13 cellular contexts compared by ENCODE assay signal in genomic region chr3:16056210-16056607, GRCh38.
DNase-seq lines count a peak whose midpoint lies in the region; ATAC-seq, FAIRE-seq and TF ChIP-seq lines count a peak whose summit lies in the region.
"Had no signal": no experiment of that assay in that cellular context is flagged by ENCODE, and none has a peak within 500 bp of the region (broad histone marks: within the 10 kb centered on the region; RNA-seq: fewer than 3 reads in every experiment).

No MANE protein-coding gene starts in this region.

- TF ChIP-seq EP300 in HepG2 (IDR thresholded peaks at IDR 0.05; ENCODE audit: low read depth in 2 of 2, low read length in 2 of 2) (no peak), HepG2 (CRISPR knock-in tag; IDR thresholded peaks at IDR 0.05; ENCODE audit: borderline replicate concordance) (no peak)

- 29% methylated on average over 2 of the region's 2 CpGs for WGBS in HepG2 (ENCODE audit: low lambda C conversion rate)
- 54 to 56% (median 55%) methylated on average over 2 of the region's 2 CpGs for WGBS in small intestine, 3 donors

- H3K4me2 ChIP-seq in endothelial cell of umbilical vein (ENCODE audit: insufficient read depth, low read length) (peak overlapping the region; percentile 84), HepG2 (ENCODE audit: low read depth, low read length) (peak overlapping the region; percentile 73)

- H3K79me2 ChIP-seq in endothelial cell of umbilical vein (ENCODE audit: control insufficient read depth, insufficient read depth, low read length) (no peaks in the 10 kb centered on the region), HepG2 (ENCODE audit: insufficient read depth, low read length) (no peaks in the 10 kb centered on the region)

- H3K4me1 ChIP-seq in endothelial cell of umbilical vein (ENCODE audit: control insufficient read depth, extremely low read depth, insufficient read depth, low read length) (peaks cover 58% of the 10 kb centered on the region), HepG2 (ENCODE audit: insufficient read depth, low read length) (peaks cover 82% of the 10 kb centered on the region), small intestine (ENCODE audit: control insufficient read depth in 2 of 2, insufficient read depth in 1 of 2, low read depth in 1 of 2, low read length in 1 of 2) (peaks cover 0 to 4% of the 10 kb centered on the region in 2 donors)

- dilution Hi-C loops in endothelial cell of umbilical vein (cut with MboI; ENCODE audit: extremely low pct_ligation_motif_present, low sequenced_read_pairs), result loop anchor here (25.0 kb wide), 1 partner anchor 419 kb away; no protein-coding TSS in a partner anchor

- in situ Hi-C loops in HepG2 (cut with HindIII; ENCODE audit: extremely low pct_ligation_motif_present, low pct_unique_long_range_greater_than_20kb), result no loop called here

- TF ChIP-seq CTCF in endothelial cell of umbilical vein (IDR thresholded peaks at IDR 0.05; ENCODE audit: extremely low read depth in 1 of 2, insufficient read depth in 1 of 2, low read depth in 1 of 2, low read length in 2 of 2), result no peak
- no peak for TF ChIP-seq CTCF in HepG2 (CRISPR knock-in tag; IDR thresholded peaks at IDR 0.05)

- H3K9me1 ChIP-seq in endothelial cell of umbilical vein (replicated peaks; ENCODE audit: control insufficient read depth, extremely low read depth, insufficient read depth, low read length), result no peaks in the 10 kb centered on the region

- CTCF ChIA-PET in endothelial cell of umbilical vein (lab: Charles Lee), result interaction anchor here (1.1 to 3.7 kb wide), 4 partner anchors 10 to 122 kb away, joined by 3 to 24 read pairs (median 4); no protein-coding TSS in a partner anchor
- CTCF ChIA-PET in HepG2 (lab: Yijun Ruan, JAX; ENCODE audit: low intra/inter-chr PET ratio, low total read pairs), result no interaction called here

- FAIRE-seq in endothelial cell of umbilical vein (lab: Jason Lieb, UNC) (no peak), HepG2 (lab: Jason Lieb, UNC) (no peak), small intestine (lab: Jason Lieb, UNC) (no peak)
- FAIRE-seq: GM12878, urothelium cell line had no signal

- H3K27me3 ChIP-seq in endothelial cell of umbilical vein (ENCODE audit: control insufficient read depth in 2 of 2, insufficient read depth in 2 of 2, low read length in 2 of 2) (no peaks in the 10 kb centered on the region), HepG2 (ENCODE audit: control insufficient read depth in 1 of 2, insufficient read depth in 2 of 2, low read length in 2 of 2) (no peaks in the 10 kb centered on the region; a peak in 1 of 5 replicates), small intestine (ENCODE audit: control insufficient read depth in 2 of 2, insufficient read depth in 2 of 2, low read length in 2 of 2) (no peaks in the 10 kb centered on the region)

- H3K9ac ChIP-seq in endothelial cell of umbilical vein (replicated peaks; ENCODE audit: extremely low read depth, insufficient read depth, low read length) (peak overlapping the region; percentile 61), HepG2 (ENCODE audit: insufficient read depth, low read depth, low read length) (peak overlapping the region; percentile 57; the same call in 1 of the 2 replicates)

- POLR2A ChIA-PET in endothelial cell of umbilical vein (lab: Charles Lee) (no interaction called here), HepG2 (lab: Yijun Ruan, JAX) (interaction anchor here (0.9 to 1.0 kb wide), 2 partner anchors 15 to 195 kb away, joined by 3 to 4 read pairs; no protein-coding TSS in a partner anchor)

- H4K20me1 ChIP-seq in endothelial cell of umbilical vein (replicated peaks; ENCODE audit: control insufficient read depth, extremely low read depth, insufficient read depth, low read length), result no peaks in the 10 kb centered on the region
- H4K20me1 ChIP-seq in HepG2 (ENCODE audit: insufficient read depth, low read length), result no peaks in the 10 kb centered on the region

- TF ChIP-seq RAD21 in HepG2 (CRISPR knock-in tag; IDR thresholded peaks at IDR 0.05), result no peak

- intact Hi-C loops in endothelial cell of umbilical vein (cut with micrococcal nuclease) (no loop called here), HepG2 (cut with micrococcal nuclease; ENCODE audit: unreplicated experiment) (loop anchor here (2.0 kb wide), 1 partner anchor 47 kb away; no protein-coding TSS in a partner anchor)

- H3K36me3 ChIP-seq in endothelial cell of umbilical vein (ENCODE audit: control insufficient read depth in 2 of 2, extremely low read depth in 1 of 2, insufficient read depth in 2 of 2, low read length in 2 of 2), result no peaks in the 10 kb centered on the region
- H3K36me3 ChIP-seq in HepG2 (replicated peaks in 1 of 2; ENCODE audit: control insufficient read depth in 1 of 2, insufficient read depth in 2 of 2, low read length in 2 of 2), result no peaks in the 10 kb centered on the region
- no peaks in the 10 kb centered on the region for H3K36me3 ChIP-seq in small intestine (ENCODE audit: control insufficient read depth in 2 of 2, insufficient read depth in 2 of 2, low read length in 2 of 2)

- H3K27ac ChIP-seq in endothelial cell of umbilical vein (ENCODE audit: insufficient read depth, low read depth, low read length), result peak overlapping the region; percentile 75
- H3K27ac ChIP-seq in HepG2 (ENCODE audit: extremely low read length, insufficient read depth, low read length), result peak overlapping the region; percentile 30
- H3K27ac ChIP-seq in small intestine (ENCODE audit: low read depth in 1 of 2, low read length in 1 of 2), result peak overlapping the region in 1 of 2 donors; percentile 57

- peak overlapping the region; percentile 87 for H2AFZ ChIP-seq in endothelial cell of umbilical vein (ENCODE audit: low read depth, low read length)
- no peak overlapping the region for H2AFZ ChIP-seq in HepG2 (ENCODE audit: low read length)

- H3K4me3 ChIP-seq in endothelial cell of umbilical vein (replicated peaks in 1 of 3; ENCODE audit: insufficient read depth in 1 of 3, low read depth in 1 of 3, low read length in 3 of 3), result no peak overlapping the region
- H3K4me3 ChIP-seq in HepG2 (replicated peaks in 1 of 3; ENCODE audit: insufficient read depth in 1 of 3, low read depth in 2 of 3, low read length in 3 of 3), result peak overlapping the region in 1 of 3 experiments; percentile 44; a peak in 1 of 6 replicates
- H3K4me3 ChIP-seq in small intestine (ENCODE audit: low read depth in 1 of 2, low read length in 2 of 2), result no peak overlapping the region
- H3K4me3 ChIP-seq: GM12878 had no signal

- BruUV-seq in endothelial cell of umbilical vein (replicated peaks; lab: Mats Ljungman, UMichigan) (TSS peak; percentile 25), HepG2 (replicated peaks; lab: Mats Ljungman, UMichigan) (no TSS peak)

- ATAC-seq in HepG2, result peak; percentile 17
- ATAC-seq in SK-N-SH treated with all-trans-retinoic acid at 6 μM for 48 hours, result no peak
- ATAC-seq: GM12878 had no signal

- TF ChIP-seq POLR2A in endothelial cell of umbilical vein (IDR thresholded peaks at IDR 0.05; ENCODE audit: low read depth, low read length), result no peak
- no peak for TF ChIP-seq POLR2A in HepG2 (IDR thresholded peaks at IDR 0.05; ENCODE audit: insufficient read depth in 1 of 2, low read depth in 2 of 2, low read length in 2 of 2)

- H3K9me3 ChIP-seq in endothelial cell of umbilical vein (replicated peaks; ENCODE audit: control insufficient read depth, insufficient read depth, low read length) (no peaks in the 10 kb centered on the region), HepG2 (ENCODE audit: low read length) (no peaks in the 10 kb centered on the region), small intestine (ENCODE audit: control insufficient read depth, low read depth) (no peaks in the 10 kb centered on the region)

- DNase-seq in GM03348 (ENCODE audit: low spot score) (peak; percentile 47), endothelial cell of umbilical vein (ENCODE audit: low read depth, low spot score) (peak; percentile 35), HepG2 (ENCODE audit: low spot score) (no peak), small intestine (peak; percentile 8), NCI-H345 treated with DMSO at 0.1 percent for 48 hours (lab: John Stamatoyannopoulos, UW; ENCODE audit: unreplicated experiment) (no peak), GOT3 (lab: John Stamatoyannopoulos, UW) (no peak), NCI-H526 (lab: John Stamatoyannopoulos, UW) (no peak)
- DNase-seq: DMS79, naive B cell, NCI-H2107 had no signal

TF ChIP-seq in endothelial cell of umbilical vein, 7 proteins besides CTCF, POLR2A, EP300 and RAD21 (continues in another document):
- no peak for TF ChIP-seq MAX (IDR thresholded peaks at IDR 0.05; ENCODE audit: insufficient read depth, insufficient read length)
- TF ChIP-seq EZH2 (IDR thresholded peaks at IDR 0.05; ENCODE audit: borderline replicate concordance, low read depth, low read length, severe bottlenecking), result no peak
- TF ChIP-seq POLR2AphosphoS5 (IDR thresholded peaks at IDR 0.05; ENCODE audit: insufficient read depth, low read depth, low read length), result no peak
- TF ChIP-seq JUN (IDR thresholded peaks at IDR 0.05; ENCODE audit: borderline replicate concordance, insufficient read depth, insufficient read length, low read depth), result no peak

TF ChIP-seq in HepG2, 621 proteins besides CTCF, POLR2A, EP300 and RAD21 (continues in another document):
- no peak for TF ChIP-seq ZFYVE20 (CRISPR knock-in tag; IDR thresholded peaks at IDR 0.05; ENCODE audit: borderline replicate concordance, low read depth)

TF ChIP-seq in SK-N-SH treated with all-trans-retinoic acid at 6 μM for 48 hours, 23 proteins besides CTCF, POLR2A, EP300 and RAD21 (continues in another document):
- TF ChIP-seq, protein P1, sequence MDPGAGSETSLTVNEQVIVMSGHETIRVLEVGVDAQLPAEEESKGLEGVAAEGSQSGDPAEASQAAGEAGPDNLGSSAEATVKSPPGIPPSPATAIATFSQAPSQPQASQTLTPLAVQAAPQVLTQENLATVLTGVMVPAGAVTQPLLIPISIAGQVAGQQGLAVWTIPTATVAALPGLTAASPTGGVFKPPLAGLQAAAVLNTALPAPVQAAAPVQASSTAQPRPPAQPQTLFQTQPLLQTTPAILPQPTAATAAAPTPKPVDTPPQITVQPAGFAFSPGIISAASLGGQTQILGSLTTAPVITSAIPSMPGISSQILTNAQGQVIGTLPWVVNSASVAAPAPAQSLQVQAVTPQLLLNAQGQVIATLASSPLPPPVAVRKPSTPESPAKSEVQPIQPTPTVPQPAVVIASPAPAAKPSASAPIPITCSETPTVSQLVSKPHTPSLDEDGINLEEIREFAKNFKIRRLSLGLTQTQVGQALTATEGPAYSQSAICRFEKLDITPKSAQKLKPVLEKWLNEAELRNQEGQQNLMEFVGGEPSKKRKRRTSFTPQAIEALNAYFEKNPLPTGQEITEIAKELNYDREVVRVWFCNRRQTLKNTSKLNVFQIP (CRISPR knock-in tag; IDR thresholded peaks at IDR 0.05; ENCODE audit: borderline replicate concordance, low read depth), result no peak

Comparison
In these comparisons a context has a peak if more than half of its experiments do, and no peak if none do; other contexts are left out.
1. DNase-seq: peak in GM03348 (single experiment), endothelial cell of umbilical vein (single experiment) and small intestine (single experiment); none in HepG2 (single experiment), NCI-H345 treated with DMSO at 0.1 percent for 48 hours (single experiment), GOT3 (single experiment) and NCI-H526 (0 of 2).